9 cellular contexts compared by ENCODE assay signal in genomic region chr9:99433555-99433954, GRCh38.
DNase-seq lines count a peak whose midpoint lies in the region; ATAC-seq, FAIRE-seq and TF ChIP-seq lines count a peak whose summit lies in the region.
"Had no signal": no experiment of that assay in that cellular context is flagged by ENCODE, and none has a peak within 500 bp of the region (broad histone marks: within the 10 kb centered on the region; RNA-seq: fewer than 3 reads in every experiment).

No MANE protein-coding gene starts in this region.

- no peaks in the 10 kb centered on the region for H3K79me2 ChIP-seq in OCI-LY3 (ENCODE audit: low read length)
- no peaks in the 10 kb centered on the region for H3K79me2 ChIP-seq in keratinocyte (ENCODE audit: control insufficient read depth, insufficient read depth, low read length)

- H3K4me2 ChIP-seq in OCI-LY3 (ENCODE audit: low read length) = peak overlapping the region; percentile 63
- H3K4me2 ChIP-seq in keratinocyte (ENCODE audit: control insufficient read depth, extremely low read depth, insufficient read depth, low read depth, low read length) = peak overlapping the region; percentile 56

- DNase-seq in DMS153 (lab: John Stamatoyannopoulos, UW) (peak; percentile 36), DMS153 treated with DMSO at 0.1 percent for 48 hours (lab: John Stamatoyannopoulos, UW; ENCODE audit: unreplicated experiment) (no peak), keratinocyte (ENCODE audit: low read depth, low spot score) (peak; percentile 54), NCI-H2171 treated with DMSO at 0.1 percent for 48 hours (lab: John Stamatoyannopoulos, UW) (no peak)
- DNase-seq in activated effector memory CD4-positive, alpha-beta T cell treated with anti-CD3 and anti-CD28 coated beads, Interleukin-2, amount 50 U/mL, for 16 hours = peak; percentile 80
- peak; percentile 42 for DNase-seq in stimulated activated CD8-positive, alpha-beta memory T cell treated with anti-CD3 and anti-CD28 coated beads, Interleukin-4, amount 100 ng/mL, for 24 hours (ENCODE audit: low read depth)

- peak; percentile 99 for ATAC-seq in HG02884 (IDR thresholded peaks at IDR 0.05; ENCODE audit: unreplicated experiment)

- FAIRE-seq in keratinocyte (lab: Jason Lieb, UNC) = peak; percentile 83

- TF ChIP-seq CTCF in OCI-LY3 (IDR thresholded peaks at IDR 0.05; ENCODE audit: low read depth, low read length) (no peak), keratinocyte (optimal IDR thresholded peaks at IDR 0.05 in 1 of 3, IDR thresholded peaks at IDR 0.05 in 1 of 3, conservative IDR thresholded peaks at IDR 0.05 in 1 of 3; ENCODE audit: extremely low read depth in 1 of 3, insufficient read depth in 2 of 3, low read length in 3 of 3) (no peak)

- H3K27me3 ChIP-seq in OCI-LY3 (ENCODE audit: low read depth, low read length) (no peaks in the 10 kb centered on the region), keratinocyte (ENCODE audit: control insufficient read depth, extremely low read depth, insufficient read depth, low read length) (no peaks in the 10 kb centered on the region)

- H4K20me1 ChIP-seq in OCI-LY3 (ENCODE audit: insufficient read depth, low read length) (no peaks in the 10 kb centered on the region), keratinocyte (ENCODE audit: control insufficient read depth, extremely low read depth, insufficient read depth, low read length) (no peaks in the 10 kb centered on the region)

- H3K27ac ChIP-seq in OCI-LY3 (ENCODE audit: low read length) = peak overlapping the region; percentile 63
- peak overlapping the region; percentile 34 for H3K27ac ChIP-seq in keratinocyte (ENCODE audit: control insufficient read depth, insufficient read depth, low read length)
- H3K27ac ChIP-seq: 22Rv1 had no signal

- H3K36me3 ChIP-seq in OCI-LY3 (replicated peaks; ENCODE audit: low read depth, low read length) (no peaks in the 10 kb centered on the region), keratinocyte (ENCODE audit: control insufficient read depth in 2 of 2, extremely low read depth in 1 of 2, insufficient read depth in 2 of 2, low read length in 2 of 2) (no peaks in the 10 kb centered on the region)

- H3K4me1 ChIP-seq in OCI-LY3 (ENCODE audit: low read length) (peaks cover 21% of the 10 kb centered on the region), keratinocyte (ENCODE audit: control insufficient read depth, extremely low read depth, insufficient read depth, low read length) (peaks cover 28% of the 10 kb centered on the region)

- H3K9ac ChIP-seq in OCI-LY3 (ENCODE audit: low read length) = peak overlapping the region; percentile 50; the same call in 1 of the 2 replicates
- no peak overlapping the region for H3K9ac ChIP-seq in keratinocyte (ENCODE audit: control insufficient read depth, extremely low read depth, insufficient read depth, low read length)

- dilution Hi-C loops in keratinocyte (cut with MboI; ENCODE audit: extremely low pct_ligation_motif_present, low sequenced_read_pairs) = no loop called here

- H3K4me3 ChIP-seq in OCI-LY3 (ENCODE audit: low read length) (peak overlapping the region; percentile 12; the same call in 1 of the 2 replicates), keratinocyte (ENCODE audit: control insufficient read depth in 2 of 3, extremely low read depth in 1 of 3, insufficient read depth in 2 of 3, low read depth in 1 of 3, low read length in 3 of 3) (no peak overlapping the region)

- H3K9me3 ChIP-seq in OCI-LY3 (ENCODE audit: insufficient read depth, low read length) = no peaks in the 10 kb centered on the region
- no peaks in the 10 kb centered on the region for H3K9me3 ChIP-seq in keratinocyte (ENCODE audit: control insufficient read depth, low read depth, low read length)

- peak overlapping the region; percentile 80 for H2AFZ ChIP-seq in OCI-LY3 (ENCODE audit: low read depth, low read length)
- H2AFZ ChIP-seq in keratinocyte (ENCODE audit: control insufficient read depth, low read length) = no peak overlapping the region

- no peaks in the 10 kb centered on the region for H3K9me1 ChIP-seq in keratinocyte (ENCODE audit: control insufficient read depth, extremely low read depth, insufficient read depth, low read length)

Comparison
In these comparisons a context has a peak if more than half of its experiments do, and no peak if none do; other contexts are left out.
1. DNase-seq: peak in DMS153 (single experiment), activated effector memory CD4-positive, alpha-beta T cell treated with anti-CD3 and anti-CD28 coated beads, Interleukin-2, amount 50 U/mL, for 16 hours (single experiment), keratinocyte (single experiment) and stimulated activated CD8-positive, alpha-beta memory T cell treated with anti-CD3 and anti-CD28 coated beads, Interleukin-4, amount 100 ng/mL, for 24 hours (single experiment); none in DMS153 treated with DMSO at 0.1 percent for 48 hours (single experiment) and NCI-H2171 treated with DMSO at 0.1 percent for 48 hours (single experiment).